Comparison of ENCODE assay signal across 8 cellular contexts in the genomic region with DNA sequence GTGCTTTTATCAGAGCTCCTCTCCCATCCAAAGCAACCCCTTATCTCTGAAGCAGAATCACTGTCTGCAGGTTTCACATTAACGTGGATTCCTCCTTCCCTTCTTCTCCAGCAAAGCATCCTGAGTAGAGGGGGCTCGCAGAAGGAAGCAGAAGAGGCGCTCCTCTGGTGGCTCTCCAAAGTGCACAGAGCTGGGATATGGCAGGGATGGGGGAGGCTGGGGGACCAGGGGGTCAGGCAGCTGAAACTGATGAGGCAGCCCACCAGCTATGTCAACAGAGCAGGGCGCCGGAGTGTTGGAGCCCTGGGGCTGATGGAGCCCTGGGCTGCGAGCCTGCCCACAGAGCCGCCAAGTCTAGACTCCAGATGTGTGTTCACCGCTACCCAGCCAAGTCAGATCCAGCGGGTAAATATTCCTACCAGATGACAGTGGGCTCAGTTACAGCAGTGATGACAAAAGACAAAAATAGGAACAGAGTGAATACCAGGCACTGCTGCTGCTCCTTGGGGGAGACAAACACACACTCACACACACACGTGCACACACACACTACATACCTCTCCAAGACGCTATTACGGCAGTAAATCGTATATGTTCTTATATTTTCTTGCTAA.
DNase-seq lines count a peak whose midpoint lies in the region; ATAC-seq and TF ChIP-seq lines count a peak whose summit lies in the region.

No MANE protein-coding gene starts in this region.

- peaks cover 0 to 3% of the 10 kb centered on the region in 2 donors for H3K27me3 Mint-ChIP-seq in stimulated activated naive B cell treated with anti-CD40 and anti-IgM and Interleukin-4, amounts not matched to agents 10 μg/mL and 1 μg/mL and 100 μg/mL, for 72 hours
- H3K27me3 Mint-ChIP-seq in endodermal cell (ENCODE audit: insufficient read depth), result no peaks in the 10 kb centered on the region

- peaks cover 23 to 44% of the 10 kb centered on the region in 2 donors for H3K4me1 Mint-ChIP-seq in stimulated activated naive B cell treated with anti-CD40 and anti-IgM and Interleukin-4, amounts not matched to agents 10 μg/mL and 1 μg/mL and 100 μg/mL, for 72 hours
- peaks cover 3% of the 10 kb centered on the region for H3K4me1 Mint-ChIP-seq in endodermal cell

- DNase-seq in GM04503 (ENCODE audit: low read depth), result peak; percentile 66
- DNase-seq in T1000 (lab: John Stamatoyannopoulos, UW), result peak; percentile 22
- peak; percentile 79 for DNase-seq in left ventricle myocardium superior
- DNase-seq in stimulated activated naive B cell treated with anti-CD40 and anti-IgM and Interleukin-4, amounts not matched to agents 10 μg/mL and 1 μg/mL and 100 μg/mL, for 72 hours, result no peak
- no peak for DNase-seq in C1 segment of cervical spinal cord (lab: John Stamatoyannopoulos, UW)
- no peak for DNase-seq in NCI-H1417 treated with DMSO at 0.1 percent for 48 hours (lab: John Stamatoyannopoulos, UW)
- no peak for DNase-seq in SW 1271 (lab: John Stamatoyannopoulos, UW)
- DNase-seq in endodermal cell, result no peak

- ATAC-seq in left ventricle myocardium superior, result peak; percentile 97
- ATAC-seq in stimulated activated naive B cell treated with anti-CD40 and anti-IgM and Interleukin-4, amounts not matched to agents 10 μg/mL and 1 μg/mL and 100 μg/mL, for 72 hours (replicated peaks), result no peak

- no peaks in the 10 kb centered on the region for H3K36me3 Mint-ChIP-seq in stimulated activated naive B cell treated with anti-CD40 and anti-IgM and Interleukin-4, amounts not matched to agents 10 μg/mL and 1 μg/mL and 100 μg/mL, for 72 hours
- H3K36me3 Mint-ChIP-seq in endodermal cell (ENCODE audit: low read depth), result no peaks in the 10 kb centered on the region

- WGBS in endodermal cell (ENCODE audit: insufficient coverage in 1 of 2, insufficient read length in 1 of 2), 2 experiments, result 91 to 97% methylated on average over 5 to 13 of the region's 13 CpGs

- H3K9ac ChIP-seq in endodermal cell (ENCODE audit: extremely low read depth, low read length, poor library complexity, severe bottlenecking), result no peak overlapping the region

- no peaks in the 10 kb centered on the region for H3K4me1 ChIP-seq in endodermal cell (ENCODE audit: control insufficient read depth, insufficient read depth, low read length)

- H3K27me3 ChIP-seq in endodermal cell (ENCODE audit: control insufficient read depth, insufficient read depth, low read length, poor library complexity, severe bottlenecking), result no peaks in the 10 kb centered on the region

- intact Hi-C loops in left ventricle myocardium superior (cut with micrococcal nuclease), result loop anchor here (10.0 kb wide), 1 partner anchor 681 kb away; the partner anchor contains the start of gene ID2

- no peak for TF ChIP-seq CTCF in endodermal cell (conservative IDR thresholded peaks at IDR 0.05)

- peak overlapping the region; percentile 51 for H3K27ac Mint-ChIP-seq in stimulated activated naive B cell treated with anti-CD40 and anti-IgM and Interleukin-4, amounts not matched to agents 10 μg/mL and 1 μg/mL and 100 μg/mL, for 72 hours
- H3K27ac Mint-ChIP-seq in endodermal cell, result no peak overlapping the region

- H3K9me3 ChIP-seq in endodermal cell (ENCODE audit: control insufficient read depth, low read length), result no peaks in the 10 kb centered on the region

- H3K4me3 Mint-ChIP-seq in stimulated activated naive B cell treated with anti-CD40 and anti-IgM and Interleukin-4, amounts not matched to agents 10 μg/mL and 1 μg/mL and 100 μg/mL, for 72 hours, result peak overlapping the region; percentile 12 to 64
- no peak overlapping the region for H3K4me3 Mint-ChIP-seq in endodermal cell

- no peaks in the 10 kb centered on the region for H3K9me3 Mint-ChIP-seq in stimulated activated naive B cell treated with anti-CD40 and anti-IgM and Interleukin-4, amounts not matched to agents 10 μg/mL and 1 μg/mL and 100 μg/mL, for 72 hours
- H3K9me3 Mint-ChIP-seq in endodermal cell, result peaks cover 2% of the 10 kb centered on the region

- no peaks in the 10 kb centered on the region for H3K36me3 ChIP-seq in endodermal cell (ENCODE audit: control insufficient read depth, insufficient read depth, low read length)

- H3K4me3 ChIP-seq in endodermal cell (ENCODE audit: low read length), result no peak overlapping the region

- H3K27ac ChIP-seq in endodermal cell (ENCODE audit: low read depth, low read length), result no peak overlapping the region

Comparison
In these comparisons a context has a peak if more than half of its experiments do, and no peak if none do; other contexts are left out.
1. DNase-seq: peak in GM04503 (single experiment), T1000 (single experiment) and left ventricle myocardium superior (single experiment); none in stimulated activated naive B cell treated with anti-CD40 and anti-IgM and Interleukin-4, amounts not matched to agents 10 μg/mL and 1 μg/mL and 100 μg/mL, for 72 hours (single experiment), C1 segment of cervical spinal cord (0 of 14), NCI-H1417 treated with DMSO at 0.1 percent for 48 hours (single experiment), SW 1271 (0 of 2) and endodermal cell (single experiment).